ENCODE assay signal across 10 cellular contexts in the genomic region with DNA sequence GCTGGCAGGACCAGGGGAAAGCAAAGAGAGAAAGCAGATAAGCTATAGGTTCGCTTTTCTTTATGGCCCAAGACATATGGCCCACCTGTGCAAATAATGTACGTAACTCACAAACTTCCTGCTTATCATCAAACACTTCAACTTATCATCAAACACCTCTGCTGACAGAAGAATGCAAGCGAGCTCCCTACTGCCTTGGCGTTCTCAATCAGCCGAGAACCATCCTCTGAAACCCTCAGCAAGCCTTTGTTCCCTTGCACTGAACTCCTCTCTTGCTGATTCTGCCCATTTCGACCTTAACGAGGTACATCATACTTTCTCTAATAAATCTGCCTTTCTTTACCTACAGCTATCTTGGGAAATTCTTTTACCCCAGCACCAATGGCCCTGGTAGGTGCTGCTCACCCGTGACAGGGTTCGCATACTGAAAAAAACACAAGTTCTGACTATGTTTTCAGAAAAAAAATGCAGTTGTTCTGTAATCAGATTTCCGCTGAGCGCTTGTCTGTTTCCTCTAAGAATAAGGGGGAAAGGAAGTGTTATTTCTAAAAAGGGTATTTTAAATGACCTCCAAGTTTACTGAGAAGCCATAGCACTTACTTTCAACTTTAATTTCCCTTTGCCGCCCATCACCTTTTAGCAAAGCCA. TPM values are rescaled to one million over a fixed set of nuclear protein-coding genes. Genes with fewer than 3 reads are reported as not detected.
DNase-seq lines count a peak whose midpoint lies in the region; ATAC-seq and TF ChIP-seq lines count a peak whose summit lies in the region.
"Had no signal": no experiment of that assay in that cellular context is flagged by ENCODE, and none has a peak within 500 bp of the region (broad histone marks: within the 10 kb centered on the region; RNA-seq: fewer than 3 reads in every experiment).

No MANE protein-coding gene starts in this region.

- H3K9me3 ChIP-seq in OCI-LY1 (ENCODE audit: low read length) (no peaks in the 10 kb centered on the region), mucosa of rectum (ENCODE audit: control insufficient read depth in 2 of 2, low read length in 2 of 2) (no peaks in the 10 kb centered on the region), PC-9 (ENCODE audit: insufficient read depth, low read depth) (no peaks in the 10 kb centered on the region)
- H3K9me3 ChIP-seq: gastrocnemius medialis had no signal

- no TSS peak for BruUV-seq in PC-9 (replicated peaks; lab: Mats Ljungman, UMichigan)

- peak; percentile 87 for DNase-seq in DMS53 (lab: John Stamatoyannopoulos, UW)
- peak; percentile 15 to 89 for DNase-seq in dermis microvascular lymphatic vessel endothelial cell (ENCODE audit: low read depth in 2 of 2)
- DNase-seq in ureter (ENCODE audit: low spot score), result no peak
- DNase-seq in PC-9, result no peak
- DNase-seq: gastrocnemius medialis, NCI-H774 had no signal

- H3F3A ChIP-seq in OCI-LY1 (ENCODE audit: insufficient read depth, low read length) (peaks cover 3% of the 10 kb centered on the region; the same call in 1 of the 2 replicates), PC-9 (ENCODE audit: insufficient read depth, low read depth) (no peaks in the 10 kb centered on the region)

- CTCF ChIA-PET in PC-9 (lab: Charles Lee), result no interaction called here

- ATAC-seq in GM18505 (IDR thresholded peaks at IDR 0.05; ENCODE audit: unreplicated experiment) (no peak), GM18909 (IDR thresholded peaks at IDR 0.05; ENCODE audit: poor library complexity, unreplicated experiment) (no peak)

- H3K4me1 ChIP-seq in OCI-LY1 (ENCODE audit: insufficient read depth, low read length, severe bottlenecking) (peaks cover 71% of the 10 kb centered on the region), mucosa of rectum (ENCODE audit: control insufficient read depth in 2 of 2, insufficient read depth in 2 of 2, low read length in 2 of 2) (peaks cover 4 to 5% of the 10 kb centered on the region in 2 donors), PC-9 (replicated peaks; ENCODE audit: insufficient read depth) (no peaks in the 10 kb centered on the region)

- H4K20me1 ChIP-seq in OCI-LY1 (ENCODE audit: insufficient read depth, low read length), result no peaks in the 10 kb centered on the region
- H4K20me1 ChIP-seq in PC-9 (ENCODE audit: insufficient read depth), result no peaks in the 10 kb centered on the region

- H3K4me2 ChIP-seq in OCI-LY1 (ENCODE audit: low read length) (peak overlapping the region; percentile 73), PC-9 (no peak overlapping the region)

- H3K9me2 ChIP-seq in OCI-LY1 (ENCODE audit: low read depth, low read length) (no peaks in the 10 kb centered on the region), PC-9 (ENCODE audit: insufficient read depth) (no peaks in the 10 kb centered on the region)

- H3K27ac ChIP-seq in OCI-LY1 (ENCODE audit: low read depth, low read length, poor library complexity, severe bottlenecking) (peak overlapping the region; percentile 97), mucosa of rectum (ENCODE audit: low read depth in 2 of 2, low read length in 2 of 2) (peak overlapping the region; percentile 17 to 20), PC-9 (no peak overlapping the region)

- TF ChIP-seq CTCF in OCI-LY1 (IDR thresholded peaks at IDR 0.05; ENCODE audit: low read length) (no peak), PC-9 (conservative IDR thresholded peaks at IDR 0.05) (no peak)

- no peak for TF ChIP-seq POLR2A in GM18505 (IDR thresholded peaks at IDR 0.05; ENCODE audit: borderline replicate concordance, extremely low read depth, insufficient read depth, insufficient read length)

- peak overlapping the region; percentile 62 for H3K9ac ChIP-seq in OCI-LY1 (ENCODE audit: low read length)
- H3K9ac ChIP-seq in mucosa of rectum (ENCODE audit: low read depth in 1 of 2, low read length in 2 of 2), result peak overlapping the region in 1 of 2 donors; percentile 2

- POLR2A ChIA-PET in PC-9 (lab: Charles Lee; ENCODE audit: unreplicated experiment), result no interaction called here

- H3K36me3 ChIP-seq in OCI-LY1 (ENCODE audit: insufficient read depth, low read length) (no peaks in the 10 kb centered on the region; the same call in 1 of the 2 replicates), mucosa of rectum (ENCODE audit: control insufficient read depth in 2 of 2, insufficient read depth in 2 of 2, low read length in 2 of 2) (peaks cover 10 to 11% of the 10 kb centered on the region in 2 donors), PC-9 (ENCODE audit: low read depth) (no peaks in the 10 kb centered on the region)

- H3K4me3 ChIP-seq in OCI-LY1 (ENCODE audit: low read depth, low read length, poor library complexity, severe bottlenecking) (peak overlapping the region; percentile 40), mucosa of rectum (ENCODE audit: low read length in 2 of 2) (peak overlapping the region in 1 of 2 donors; percentile 37), PC-9 (no peak overlapping the region)
- H3K4me3 ChIP-seq: gastrocnemius medialis had no signal

- no peaks in the 10 kb centered on the region for H3K27me3 ChIP-seq in OCI-LY1 (ENCODE audit: insufficient read depth, low read length)
- H3K27me3 ChIP-seq in mucosa of rectum (ENCODE audit: control insufficient read depth in 2 of 2, insufficient read depth in 2 of 2, low read length in 2 of 2), result no peaks in the 10 kb centered on the region
- H3K27me3 ChIP-seq in PC-9 (ENCODE audit: insufficient read depth, low read depth), result no peaks in the 10 kb centered on the region
- H3K27me3 ChIP-seq: gastrocnemius medialis had no signal

- H3K79me2 ChIP-seq in OCI-LY1 (ENCODE audit: insufficient read depth, low read length) (no peaks in the 10 kb centered on the region), PC-9 (ENCODE audit: low read depth) (no peaks in the 10 kb centered on the region)

- peak overlapping the region; percentile 34 for H2AFZ ChIP-seq in OCI-LY1 (ENCODE audit: low read length)
- H2AFZ ChIP-seq in PC-9, result no peak overlapping the region

- intact Hi-C loops in PC-9 (cut with micrococcal nuclease; ENCODE audit: unreplicated experiment), result no loop called here

RNA-seq across cellular contexts. Expression of a gene that starts 28.3 kb away (rescaled TPM):
- total RNA-seq in dermis microvascular lymphatic vessel endothelial cell (107 and 108 TPM in 2 replicates), ureter (121 TPM), PC-9 (2021) (169 and 187 TPM in 2 replicates)

RNA-seq across cellular contexts. Expression of a gene that starts 39.9 kb away (rescaled TPM):
- total RNA-seq in dermis microvascular lymphatic vessel endothelial cell, result 93.9 and 128 TPM in 2 replicates
- 6.7 TPM for total RNA-seq in ureter
- 1.7 and 2.4 TPM in 2 replicates for total RNA-seq in PC-9 (2021)

RNA-seq across cellular contexts. Expression of a gene that starts 56.7 kb away (rescaled TPM):
- total RNA-seq in dermis microvascular lymphatic vessel endothelial cell, result 12.2 and 24.9 TPM in 2 replicates
- total RNA-seq in ureter, result 27.0 TPM
- total RNA-seq in PC-9 (2021), result 79.4 and 82.9 TPM in 2 replicates

Comparison
In these comparisons a context has a peak if more than half of its experiments do, and no peak if none do; other contexts are left out.
1. DNase-seq: peak in DMS53 (single experiment) and dermis microvascular lymphatic vessel endothelial cell (2 of 2); none in ureter (single experiment) and PC-9 (0 of 2).
2. RNA of a gene that starts 39.9 kb away (total RNA-seq): 93.9 to 128 TPM in dermis microvascular lymphatic vessel endothelial cell; 6.7 TPM in ureter (single experiment) and 1.7 to 2.4 TPM in PC-9; every median in the first group is over 10 times any median in the second.